Comparison of ENCODE assay signal across 25 cellular contexts in the genomic region with DNA sequence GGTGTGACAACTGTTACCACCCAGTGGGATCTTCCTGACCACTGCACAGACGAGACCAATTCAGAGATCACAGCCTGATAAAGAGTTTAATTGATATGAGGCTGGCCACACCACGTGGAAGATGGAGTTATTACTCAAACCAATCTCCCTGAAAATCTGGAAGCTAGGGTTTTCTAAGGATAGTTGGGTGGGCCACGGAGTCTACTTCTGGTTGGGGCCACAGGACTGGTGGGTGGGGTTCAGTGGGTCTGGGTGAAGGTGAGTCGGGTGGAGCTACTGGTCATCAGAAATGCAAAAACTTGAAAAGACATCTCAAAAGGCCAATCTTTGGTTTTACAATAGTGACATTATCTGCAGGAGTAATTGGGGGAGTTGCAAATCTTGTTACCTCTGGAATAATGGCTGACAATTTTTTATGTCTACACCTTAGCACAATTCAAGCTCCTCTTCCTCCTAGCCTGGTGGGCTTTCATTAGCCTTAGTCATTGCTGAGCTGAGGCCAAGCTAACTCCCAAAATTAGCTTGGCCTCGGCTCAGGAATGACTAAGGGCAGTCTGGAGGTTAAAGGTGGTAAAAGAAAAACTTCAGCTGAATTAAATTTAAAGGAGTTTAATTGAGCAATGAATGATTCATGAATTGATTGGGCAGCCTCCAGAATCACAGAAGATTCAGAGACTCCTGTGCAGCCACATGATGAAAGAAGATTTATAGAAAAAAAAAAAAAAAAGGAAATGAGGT. TPM values are rescaled to one million over a fixed set of nuclear protein-coding genes. Genes with fewer than 3 reads are reported as not detected.
DNase-seq lines count a peak whose midpoint lies in the region; ATAC-seq and TF ChIP-seq lines count a peak whose summit lies in the region.
"Had no signal": no experiment of that assay in that cellular context is flagged by ENCODE, and none has a peak within 500 bp of the region (broad histone marks: within the 10 kb centered on the region; RNA-seq: fewer than 3 reads in every experiment).

No MANE protein-coding gene starts in this region.

- H4K20me1 ChIP-seq in osteoblast (ENCODE audit: insufficient read depth, low read length), result no peaks in the 10 kb centered on the region

- no peaks in the 10 kb centered on the region for H3K9me3 ChIP-seq in osteoblast (ENCODE audit: low read depth, low read length)
- H3K9me3 ChIP-seq: colonic mucosa, esophagus squamous epithelium, ovary, right atrium auricular region had no signal

- H3K27ac ChIP-seq in coronary artery (peak overlapping the region in 1 of 2 donors; percentile 4), osteoblast (ENCODE audit: low read depth, low read length) (no peak overlapping the region)
- H3K27ac ChIP-seq: colonic mucosa, esophagus squamous epithelium, heart left ventricle, ovary, right atrium auricular region had no signal

- ATAC-seq in GM19467 (IDR thresholded peaks at IDR 0.05; ENCODE audit: unreplicated experiment), result no peak
- ATAC-seq: natural killer cell; stimulated activated naive CD8-positive, alpha-beta T cell treated with anti-CD3 and anti-CD28 coated beads, Interleukin-15, amount 100 ng/mL, for 72 hours had no signal

- no peaks in the 10 kb centered on the region for H3K36me3 ChIP-seq in osteoblast (ENCODE audit: insufficient read depth, low read length)
- H3K36me3 ChIP-seq: colonic mucosa, esophagus squamous epithelium, heart left ventricle, ovary, right atrium auricular region had no signal

- H3K27me3 ChIP-seq in osteoblast (ENCODE audit: insufficient read depth, low read length), result peaks cover 8% of the 10 kb centered on the region
- H3K27me3 ChIP-seq: colonic mucosa, esophagus squamous epithelium, heart left ventricle, ovary, right atrium auricular region had no signal

- no peak overlapping the region for H2AFZ ChIP-seq in osteoblast (ENCODE audit: low read length)

- H3K4me3 ChIP-seq in AG10803 (ENCODE audit: low read length) (no peak overlapping the region), coronary artery (no peak overlapping the region), osteoblast (ENCODE audit: insufficient read depth, low read length) (no peak overlapping the region)
- H3K4me3 ChIP-seq: colonic mucosa, esophagus squamous epithelium, heart left ventricle, ovary, right atrium auricular region had no signal

- TF ChIP-seq CTCF in AG10803 (conservative IDR thresholded peaks at IDR 0.05; ENCODE audit: low read length), result no peak
- TF ChIP-seq CTCF in coronary artery (IDR thresholded peaks at IDR 0.05), result no peak
- TF ChIP-seq CTCF in osteoblast (IDR thresholded peaks at IDR 0.05; ENCODE audit: extremely low read depth, low read depth, low read length), result no peak

- no peaks in the 10 kb centered on the region for H3K79me2 ChIP-seq in osteoblast (ENCODE audit: insufficient read depth, low read length)

- H3K4me1 ChIP-seq in osteoblast (ENCODE audit: insufficient read depth, low read length), result peaks cover 7% of the 10 kb centered on the region
- H3K4me1 ChIP-seq: colonic mucosa, esophagus squamous epithelium, right atrium auricular region had no signal

- DNase-seq in AG10803 (ENCODE audit: low read depth) (peak; percentile 66), MV-4-11 (lab: John Stamatoyannopoulos, UW) (peak; percentile 14), coronary artery (ENCODE audit: low spot score) (peak; percentile 62), osteoblast (ENCODE audit: insufficient read length, low spot score, missing footprints) (no peak), cerebellum (ENCODE audit: low spot score) (no peak), hippocampal formation (lab: John Stamatoyannopoulos, UW) (no peak), DMS79 (lab: John Stamatoyannopoulos, UW) (no peak)
- DNase-seq: ACHN; activated CD4-positive, alpha-beta T cell treated with anti-CD3 and anti-CD28 coated beads, Interleukin-2, amount 10 ng/mL, durations not matched to agents 24 days and 14 days; activated naive CD8-positive, alpha-beta T cell treated with anti-CD3 and anti-CD28 coated beads for 36 hours; C1 segment of cervical spinal cord; Calu3; colonic mucosa; esophagus squamous epithelium; heart left ventricle; natural killer cell; NCI-H1105 treated with DMSO at 0.1 percent for 48 hours; NCI-H2081; NCI-H82; ovary; Right ventricle myocardium superior; stimulated activated naive CD8-positive, alpha-beta T cell treated with anti-CD3 and anti-CD28 coated beads, Interleukin-15, amount 100 ng/mL, for 72 hours had no signal

- H3K4me2 ChIP-seq in osteoblast (ENCODE audit: insufficient read depth, low read length), result peak overlapping the region; percentile 15

RNA-seq across cellular contexts. Expression of gene C11orf96, which starts 13.1 kb away (rescaled TPM):
- total RNA-seq in osteoblast, result 9.7 and 20.6 TPM in 2 replicates
- 17.8 TPM for total RNA-seq in cerebellum
- total RNA-seq: OCI-LY7 had no signal

Comparison
In these comparisons a context has a peak if more than half of its experiments do, and no peak if none do; other contexts are left out.
1. DNase-seq: peak in AG10803 (single experiment), MV-4-11 (single experiment) and coronary artery (single experiment); none in osteoblast (single experiment), cerebellum (single experiment), hippocampal formation (0 of 2) and DMS79 (single experiment).